Comparison of ENCODE assay signal across 1 cellular context in the genomic region with DNA sequence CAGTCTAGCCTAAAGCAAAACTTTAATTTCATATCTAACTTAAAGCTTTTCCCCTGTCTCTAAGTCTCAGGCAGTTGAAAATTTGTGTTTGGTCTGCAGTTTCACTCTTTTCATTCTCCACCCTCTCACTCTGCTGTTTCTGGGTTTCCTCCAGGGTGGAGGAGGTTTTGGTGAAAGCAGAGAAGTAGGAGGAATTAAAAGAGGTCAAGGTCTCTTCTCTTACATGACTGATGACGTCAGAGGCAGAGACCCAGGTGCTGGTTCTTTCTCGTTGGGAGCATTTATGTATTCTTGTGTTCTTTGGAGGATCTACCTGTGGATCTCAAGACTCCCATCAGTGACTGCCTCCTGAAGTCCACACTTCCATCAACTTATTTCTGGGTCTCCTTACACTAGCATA.
A peak's percentile ranks its signal among the peaks of the same experiment; 100 is the strongest.
TF ChIP-seq lines count a peak whose summit lies in the region.

No MANE protein-coding gene starts in this region.

TF ChIP-seq in K562, 482 proteins besides CTCF, POLR2A, EP300 and RAD21:
- TF ChIP-seq HIVEP1 (CRISPR knock-in tag; IDR thresholded peaks at IDR 0.05) (no peak), WHSC1 (IDR thresholded peaks at IDR 0.05; ENCODE audit: low read length) (no peak), NFXL1 (CRISPR knock-in tag; IDR thresholded peaks at IDR 0.05) (no peak), PCBP1 (IDR thresholded peaks at IDR 0.05; ENCODE audit: low read depth, low read length, poor library complexity, severe bottlenecking) (no peak), TAF1 (IDR thresholded peaks at IDR 0.05; ENCODE audit: control insufficient read depth, extremely low read depth, insufficient read depth, low read length, severe bottlenecking) (no peak), POLR2AphosphoS2 (IDR thresholded peaks at IDR 0.05; ENCODE audit: low read length) (no peak), SMC3 (conservative IDR thresholded peaks at IDR 0.05; ENCODE audit: insufficient read depth, low read depth, low read length) (no peak), ATF7 (IDR thresholded peaks at IDR 0.05) (peak; percentile 43; the same call in 1 of the 2 replicates), MCM5 (IDR thresholded peaks at IDR 0.05; ENCODE audit: low read depth) (no peak), BACH1 (tag; IDR thresholded peaks at IDR 0.05) (no peak), ATF1 (CRISPR knock-in tag; IDR thresholded peaks at IDR 0.05) (no peak), ATF1 (tag; IDR thresholded peaks at IDR 0.05) (0 out of 2 replicates have a peak, but pooled peaks have one; percentile 48), STAT5B (CRISPR knock-in tag; IDR thresholded peaks at IDR 0.05) (no peak), HDAC8 (tag; IDR thresholded peaks at IDR 0.05) (no peak)
- TF ChIP-seq, protein P1, sequence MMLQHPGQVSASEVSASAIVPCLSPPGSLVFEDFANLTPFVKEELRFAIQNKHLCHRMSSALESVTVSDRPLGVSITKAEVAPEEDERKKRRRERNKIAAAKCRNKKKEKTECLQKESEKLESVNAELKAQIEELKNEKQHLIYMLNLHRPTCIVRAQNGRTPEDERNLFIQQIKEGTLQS (IDR thresholded peaks at IDR 0.05): peak; percentile 57
- TF ChIP-seq, protein P1 (CRISPR knock-in tag; conservative IDR thresholded peaks at IDR 0.05): no peak
